Comparison of ENCODE assay signal across 8 cellular contexts in genomic region chr3:50154840-50155490, GRCh38. TPM values are rescaled to one million over a fixed set of nuclear protein-coding genes. Genes with fewer than 3 reads are reported as not detected.
A peak's percentile ranks its signal among the peaks of the same experiment; 100 is the strongest.
DNase-seq lines count a peak whose midpoint lies in the region; ATAC-seq and TF ChIP-seq lines count a peak whose summit lies in the region.

Gene SEMA3F, plus strand, starts transcription at chr3:50155324. Its CDS starts 4,299 bp downstream, at chr3:50159623.

- H3K4me3 ChIP-seq in WI38 (ENCODE audit: low read depth, low read length) (peak within 1 kb of the TSS; percentile 63), kidney epithelial cell (ENCODE audit: low read depth, low read length) (peak within 1 kb of the TSS; percentile 66)

- peaks cover 44% of the 10 kb centered on the region for H3K27me3 Mint-ChIP-seq in central memory CD8-positive, alpha-beta T cell

- H3K9me3 Mint-ChIP-seq in central memory CD8-positive, alpha-beta T cell = no peaks in the 10 kb centered on the region

- H3K27me3 ChIP-seq in kidney epithelial cell (ENCODE audit: control insufficient read depth, insufficient read depth, low read length) = peaks cover 2% of the 10 kb centered on the region

- ATAC-seq in GM21367 (IDR thresholded peaks at IDR 0.05; ENCODE audit: unreplicated experiment) (peak; percentile 51), HG02678 (IDR thresholded peaks at IDR 0.05; ENCODE audit: unreplicated experiment) (no peak)
- peak; percentile 91 for ATAC-seq in central memory CD8-positive, alpha-beta T cell (replicated peaks; ENCODE audit: extremely low read depth, poor library complexity, severe bottlenecking)

- no peak within 1 kb of the TSS for H3K27ac Mint-ChIP-seq in central memory CD8-positive, alpha-beta T cell (ENCODE audit: low read depth)

- peak; percentile 36 for DNase-seq in COR-L47 (lab: John Stamatoyannopoulos, UW)
- DNase-seq in KG1 (lab: John Stamatoyannopoulos, UW) = peak; percentile 49
- DNase-seq in central memory CD8-positive, alpha-beta T cell (ENCODE audit: low spot score in 2 of 2) = peak; percentile 21 to 23
- DNase-seq in kidney epithelial cell (ENCODE audit: low read depth) = no peak
- DNase-seq in stimulated activated CD4-positive, alpha-beta T cell treated with anti-CD3 and anti-CD28 coated beads, Interleukin-1b, Interleukin-23, amount 100 ng/mL, for 4 hours (ENCODE audit: low read depth in 2 of 2) = peak; percentile 57 to 66

- H3K4me3 Mint-ChIP-seq in central memory CD8-positive, alpha-beta T cell = peak within 1 kb of the TSS; percentile 83

- H3K4me1 Mint-ChIP-seq in central memory CD8-positive, alpha-beta T cell = peaks cover 21% of the 10 kb centered on the region

- no peak for TF ChIP-seq CTCF in WI38 (IDR thresholded peaks at IDR 0.05; ENCODE audit: low read depth, low read length)
- no peak for TF ChIP-seq CTCF in kidney epithelial cell (IDR thresholded peaks at IDR 0.05; ENCODE audit: insufficient read depth, low read length, poor library complexity, severe bottlenecking)

- H3K36me3 Mint-ChIP-seq in central memory CD8-positive, alpha-beta T cell (ENCODE audit: insufficient read depth) = peaks cover 4% of the 10 kb centered on the region

- H3K36me3 ChIP-seq in kidney epithelial cell (ENCODE audit: control insufficient read depth, insufficient read depth, low read length) = no peaks in the 10 kb centered on the region

RNA-seq across cellular contexts. Expression of gene SEMA3F, which starts in this region (rescaled TPM):
- total RNA-seq in kidney epithelial cell = 79.8 and 85.4 TPM in 2 replicates
